Comparison of ENCODE assay signal across 17 cellular contexts in genomic region chrX:45017946-45018345, GRCh38.
DNase-seq lines count a peak whose midpoint lies in the region; ATAC-seq, FAIRE-seq and TF ChIP-seq lines count a peak whose summit lies in the region.
"Had no signal": no experiment of that assay in that cellular context is flagged by ENCODE, and none has a peak within 500 bp of the region (broad histone marks: within the 10 kb centered on the region; RNA-seq: fewer than 3 reads in every experiment).

No MANE protein-coding gene starts in this region.

- DNase-seq in left ventricle myocardium superior (no peak), left cardiac atrium (no peak), astrocyte (ENCODE audit: low read depth) (no peak), trophoblast cell (no peak), small intestine (peak; percentile 14), DMS53 treated with DMSO at 0.1 percent for 48 hours (lab: John Stamatoyannopoulos, UW; ENCODE audit: unreplicated experiment) (no peak), NCI-H82 treated with DMSO at 0.1 percent for 48 hours (lab: John Stamatoyannopoulos, UW; ENCODE audit: unreplicated experiment) (no peak), Calu3 (no peak)
- DNase-seq: AML-193, DMS79 treated with DMSO at 0.1 percent for 48 hours, EL, GOT3, H9 had no signal

- no peak overlapping the region for H2AK5ac ChIP-seq in trophoblast cell (ENCODE audit: low read length)

- H3K36me3 Mint-ChIP-seq in astrocyte (ENCODE audit: low read depth, unreplicated experiment) = no peaks in the 10 kb centered on the region
- no peaks in the 10 kb centered on the region for H3K36me3 Mint-ChIP-seq in Calu3 (ENCODE audit: insufficient read depth, unreplicated experiment)

- intact Hi-C loops in left ventricle myocardium superior (cut with micrococcal nuclease) (no loop called here), left cardiac atrium (cut with DNase I) (no loop called here), Calu3 (cut with micrococcal nuclease; ENCODE audit: unreplicated experiment) (no loop called here)

- H3K9me3 ChIP-seq in astrocyte (ENCODE audit: insufficient read depth, low read depth, low read length) (no peaks in the 10 kb centered on the region), trophoblast cell (ENCODE audit: insufficient read depth, low read depth, low read length) (no peaks in the 10 kb centered on the region), small intestine (ENCODE audit: control insufficient read depth, low read depth) (no peaks in the 10 kb centered on the region)
- H3K9me3 ChIP-seq: BLaER1 had no signal

- H3K9ac ChIP-seq in astrocyte (ENCODE audit: low read length) (no peak overlapping the region), trophoblast cell (ENCODE audit: low read length) (no peak overlapping the region)
- H3K9ac ChIP-seq: BLaER1 had no signal

- no CpG with 5 or more reads among the region's 3 CpGs for WGBS in trophoblast cell (ENCODE audit: extremely low coverage, insufficient coverage, insufficient read length)
- WGBS in small intestine, 3 donors = 18 to 54% (median 41%) methylated on average over 3 of the region's 3 CpGs

- peaks cover 15% of the 10 kb centered on the region for H3K4me1 Mint-ChIP-seq in astrocyte (ENCODE audit: low read depth, unreplicated experiment)
- H3K4me1 Mint-ChIP-seq in Calu3 (ENCODE audit: low read depth, unreplicated experiment) = peaks cover 28% of the 10 kb centered on the region

- H2BK5ac ChIP-seq in trophoblast cell (ENCODE audit: low read depth, low read length, poor library complexity) = no peak overlapping the region

- peaks cover 35% of the 10 kb centered on the region for H3K79me2 ChIP-seq in astrocyte (ENCODE audit: insufficient read depth, low read length)
- no peaks in the 10 kb centered on the region for H3K79me2 ChIP-seq in trophoblast cell (ENCODE audit: control insufficient read depth, insufficient read depth, low read length, poor library complexity)

- H3K23ac ChIP-seq in trophoblast cell (ENCODE audit: low read length) = no peak overlapping the region

- H3K36me3 ChIP-seq in astrocyte (ENCODE audit: insufficient read depth, low read length) = no peaks in the 10 kb centered on the region
- H3K36me3 ChIP-seq in trophoblast cell (ENCODE audit: control insufficient read depth in 1 of 2, insufficient read depth in 2 of 2, low read length in 2 of 2) = no peaks in the 10 kb centered on the region
- peaks cover 0 to 2% of the 10 kb centered on the region in 2 donors for H3K36me3 ChIP-seq in small intestine (ENCODE audit: control insufficient read depth in 2 of 2, insufficient read depth in 2 of 2, low read length in 2 of 2)

- no peak overlapping the region for H4K12ac ChIP-seq in trophoblast cell (ENCODE audit: low read depth, low read length)

- ATAC-seq in left ventricle myocardium superior (peak; percentile 51), left cardiac atrium (no peak)

- FAIRE-seq in astrocyte (lab: Jason Lieb, UNC) (peak; percentile 73), small intestine (lab: Jason Lieb, UNC) (no peak)
- FAIRE-seq: G401.6, GM12891 had no signal

- no peaks in the 10 kb centered on the region for H3K79me1 ChIP-seq in trophoblast cell (ENCODE audit: low read length)

- H2BK12ac ChIP-seq in trophoblast cell (ENCODE audit: low read length) = no peak overlapping the region

- H3K27me3 ChIP-seq in astrocyte (ENCODE audit: insufficient read depth, low read length) = no peaks in the 10 kb centered on the region
- no peaks in the 10 kb centered on the region for H3K27me3 ChIP-seq in trophoblast cell (ENCODE audit: insufficient read depth, low read length)
- no peaks in the 10 kb centered on the region for H3K27me3 ChIP-seq in small intestine (ENCODE audit: control insufficient read depth in 2 of 2, insufficient read depth in 2 of 2, low read length in 2 of 2)
- H3K27me3 ChIP-seq: BLaER1 had no signal

- BruUV-seq in Calu3 (replicated peaks; lab: Mats Ljungman, UMichigan) = no TSS peak

- H3K27ac Mint-ChIP-seq in astrocyte (ENCODE audit: unreplicated experiment) (no peak overlapping the region), Calu3 (ENCODE audit: unreplicated experiment) (no peak overlapping the region)
- H3K27ac Mint-ChIP-seq: H9 had no signal

- no peak overlapping the region for H2BK120ac ChIP-seq in trophoblast cell (ENCODE audit: insufficient read depth, low read length, poor library complexity)

- peak overlapping the region; percentile 69 for H3K4ac ChIP-seq in trophoblast cell (ENCODE audit: low read depth, low read length)

- H3K14ac ChIP-seq in trophoblast cell (ENCODE audit: low read length) = no peak overlapping the region

- H3K27me3 Mint-ChIP-seq in astrocyte (ENCODE audit: low read depth, unreplicated experiment) (no peaks in the 10 kb centered on the region), Calu3 (ENCODE audit: unreplicated experiment) (no peaks in the 10 kb centered on the region)

- no peak overlapping the region for H4K8ac ChIP-seq in trophoblast cell (ENCODE audit: low read depth, low read length)

- peaks cover 18% of the 10 kb centered on the region for H4K20me1 ChIP-seq in astrocyte (ENCODE audit: insufficient read depth, low read length)

- no peak overlapping the region for H3K4me2 ChIP-seq in astrocyte (ENCODE audit: low read length)
- no peak overlapping the region for H3K4me2 ChIP-seq in trophoblast cell (ENCODE audit: low read length)
- H3K4me2 ChIP-seq: BLaER1 had no signal

- H2AFZ ChIP-seq in astrocyte (ENCODE audit: low read depth, low read length) = no peak overlapping the region
- H2AFZ ChIP-seq in trophoblast cell (ENCODE audit: insufficient read depth, low read length, poor library complexity) = no peak overlapping the region

- H3K27ac ChIP-seq in astrocyte (ENCODE audit: low read depth, low read length) = no peak overlapping the region
- no peak overlapping the region for H3K27ac ChIP-seq in trophoblast cell (ENCODE audit: low read depth, low read length)
- no peak overlapping the region for H3K27ac ChIP-seq in small intestine (ENCODE audit: low read depth in 1 of 2, low read length in 1 of 2)
- H3K27ac ChIP-seq: BLaER1, HL-60 had no signal

- TF ChIP-seq CTCF in astrocyte (IDR thresholded peaks at IDR 0.05; ENCODE audit: insufficient read depth, low read depth, low read length) = no peak
- TF ChIP-seq CTCF in Calu3 (IDR thresholded peaks at IDR 0.05; ENCODE audit: unreplicated experiment) = no peak

- no peak overlapping the region for H3K18ac ChIP-seq in trophoblast cell (ENCODE audit: low read length)

- H3K4me3 Mint-ChIP-seq in astrocyte (ENCODE audit: unreplicated experiment) (no peak overlapping the region), Calu3 (ENCODE audit: low read depth, unreplicated experiment) (no peak overlapping the region)
- H3K4me3 Mint-ChIP-seq: H9 had no signal

- CTCF ChIA-PET in Calu3 (lab: Charles Lee) = no interaction called here

- no peaks in the 10 kb centered on the region for H3K4me1 ChIP-seq in astrocyte (ENCODE audit: insufficient read depth, low read length)
- no peaks in the 10 kb centered on the region for H3K4me1 ChIP-seq in trophoblast cell (ENCODE audit: control insufficient read depth in 1 of 2, insufficient read depth in 2 of 2, low read length in 2 of 2)
- H3K4me1 ChIP-seq in small intestine (ENCODE audit: control insufficient read depth in 2 of 2, insufficient read depth in 1 of 2, low read depth in 1 of 2, low read length in 1 of 2) = no peaks in the 10 kb centered on the region
- H3K4me1 ChIP-seq: BLaER1 had no signal

- H3K4me3 ChIP-seq in astrocyte (ENCODE audit: insufficient read depth, low read depth, low read length) (no peak overlapping the region), trophoblast cell (ENCODE audit: low read depth, low read length) (no peak overlapping the region), small intestine (ENCODE audit: low read depth in 1 of 2, low read length in 2 of 2) (no peak overlapping the region)
- H3K4me3 ChIP-seq: BLaER1 had no signal

- H3K9me3 Mint-ChIP-seq in astrocyte (ENCODE audit: unreplicated experiment) (no peaks in the 10 kb centered on the region), Calu3 (ENCODE audit: low read depth, unreplicated experiment) (no peaks in the 10 kb centered on the region)

- H4K91ac ChIP-seq in trophoblast cell (ENCODE audit: low read depth, low read length) = no peak overlapping the region
